Comparison of ENCODE assay signal across 19 cellular contexts in the genomic region with DNA sequence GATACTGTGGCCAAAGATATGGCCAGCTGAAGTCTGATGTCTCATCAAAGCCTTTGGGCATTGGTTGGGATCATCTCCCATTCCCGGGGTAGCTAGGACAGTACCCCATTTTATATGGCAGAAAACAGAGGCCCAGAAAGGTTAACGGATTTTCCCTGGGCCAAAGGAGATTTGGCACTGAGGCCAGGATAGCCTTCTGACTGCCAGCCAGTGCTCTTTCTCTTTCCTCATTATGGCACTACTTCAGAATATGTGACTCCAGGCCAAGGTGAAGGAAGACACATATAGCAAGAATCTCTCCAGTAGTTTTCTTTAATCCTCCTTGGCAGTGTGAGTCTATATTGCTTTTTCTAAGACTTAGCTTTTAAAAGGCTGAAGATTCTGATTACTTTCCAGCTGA.
"Had no signal": no experiment of that assay in that cellular context is flagged by ENCODE, and none has a peak within 500 bp of the region (broad histone marks: within the 10 kb centered on the region; RNA-seq: fewer than 3 reads in every experiment).

No MANE protein-coding gene starts in this region.

- H3K4me3 ChIP-seq: gastroesophageal sphincter, left ventricle myocardium inferior, lower lobe of right lung, right atrium auricular region, sigmoid colon, upper lobe of left lung, uterus had no signal

- H3K9me3 ChIP-seq: gastroesophageal sphincter, lower lobe of right lung, right atrium auricular region, sigmoid colon, upper lobe of left lung, uterus had no signal

- H3K4me1 ChIP-seq: lower lobe of right lung, right atrium auricular region, upper lobe of left lung had no signal

- H3K36me3 ChIP-seq: gastroesophageal sphincter, left ventricle myocardium inferior, lower lobe of right lung, right atrium auricular region, sigmoid colon, upper lobe of left lung, uterus had no signal

- DNase-seq: cerebellar nuclear complex; dermis blood vessel endothelial cell; effector CD4-positive, alpha-beta T cell; endodermal cell; glutamatergic neuron; islet precursor cell; left cardiac atrium; left ventricle myocardium inferior; lower lobe of right lung; occipital lobe; sigmoid colon; small intestine; stimulated activated CD4-positive, alpha-beta T cell treated with anti-CD3 and anti-CD28 coated beads, Interleukin-12 subunit alpha, Interleukin-12 subunit beta, amount 100 ng/mL, for 4 hours; stimulated activated CD4-positive, alpha-beta T cell treated with anti-CD3 and anti-CD28 coated beads, Interleukin-2, amount 100 ng/mL, for 48 hours; stimulated activated naive CD4-positive, alpha-beta T cell treated with Interleukin-2 at 50 U/mL for 16 hours had no signal

- H3K27me3 ChIP-seq: gastroesophageal sphincter, right atrium auricular region, sigmoid colon, upper lobe of left lung, uterus had no signal

- H3K27ac ChIP-seq: gastroesophageal sphincter, left ventricle myocardium inferior, lower lobe of right lung, right atrium auricular region, upper lobe of left lung had no signal
